27 cellular contexts compared by ENCODE assay signal in the genomic region with DNA sequence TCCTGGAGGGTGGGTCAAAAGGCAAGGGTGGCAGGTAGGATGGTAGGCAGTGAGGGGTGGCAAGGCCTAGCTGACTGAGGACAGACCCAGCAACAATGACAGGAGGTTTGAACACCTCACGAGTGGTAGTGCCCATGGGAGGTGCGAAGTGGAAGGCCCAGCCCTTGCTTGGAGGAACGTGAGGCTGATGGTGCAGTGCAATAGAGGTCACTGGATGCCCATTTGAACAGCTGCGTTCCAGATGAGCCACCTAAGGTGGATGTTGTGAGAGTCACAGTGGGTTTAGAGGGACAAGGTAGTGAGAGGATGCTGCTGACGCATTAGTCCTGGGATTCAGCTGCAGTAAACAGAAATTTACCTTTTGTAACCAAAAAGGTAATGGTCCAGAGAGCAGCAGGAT. TPM values are rescaled to one million over a fixed set of nuclear protein-coding genes. Genes with fewer than 3 reads are reported as not detected.
DNase-seq lines count a peak whose midpoint lies in the region; ATAC-seq, FAIRE-seq and TF ChIP-seq lines count a peak whose summit lies in the region.
"Had no signal": no experiment of that assay in that cellular context is flagged by ENCODE, and none has a peak within 500 bp of the region (broad histone marks: within the 10 kb centered on the region; RNA-seq: fewer than 3 reads in every experiment).

No MANE protein-coding gene starts in this region.

- H3K18ac ChIP-seq in IMR-90 (ENCODE audit: low read depth, low read length), result no peak overlapping the region

- H3K23ac ChIP-seq in IMR-90 (ENCODE audit: low read depth, low read length), result no peak overlapping the region

- H3K4me3 ChIP-seq in IMR-90 (ENCODE audit: insufficient read depth, low read depth, low read length) (no peak overlapping the region), bronchial epithelial cell (ENCODE audit: low read depth, low read length) (no peak overlapping the region)
- H3K4me3 ChIP-seq: A549; BLaER1 treated with 17β-estradiol and CSF1 and Interleukin-3, amounts not matched to agents 10 nM and 100 nM; HAP-1 had no signal

- H3K4me1 ChIP-seq in IMR-90 (ENCODE audit: control insufficient read depth, insufficient read depth, low read length), result no peaks in the 10 kb centered on the region
- H3K4me1 ChIP-seq: A549, BE2C, HAP-1 had no signal

- peak; percentile 45 for DNase-seq in activated CD8-positive, alpha-beta memory T cell treated with anti-CD3 and anti-CD28 coated beads, Interleukin-2, amount 50 U/mL, for 48 hours
- DNase-seq in activated CD8-positive, alpha-beta memory T cell treated with anti-CD3 and anti-CD28 coated beads, Interleukin-2, amount 50 U/mL, for 4 hours, result no peak
- DNase-seq in IMR-90 (no peak), bronchial epithelial cell (ENCODE audit: low read depth) (no peak), islet precursor cell (peak; percentile 17), WTC11 (ENCODE audit: low spot score) (no peak), MV-4-11 (lab: John Stamatoyannopoulos, UW) (no peak)
- DNase-seq: 8988T; ACHN; AML-193; BE2C; CD4-positive, alpha-beta T cell; CD8-positive, alpha-beta memory T cell; DMS 273 treated with DMSO at 0.1 percent for 48 hours; DMS79; EL; GDM1; GOT3; HFFc6 had no signal

- dilution Hi-C loops in IMR-90 (cut with HindIII; ENCODE audit: low sequenced_read_pairs, unreplicated experiment), result no loop called here

- no peak overlapping the region for H2BK15ac ChIP-seq in IMR-90 (ENCODE audit: low read depth, low read length)

- no peak overlapping the region for H2BK20ac ChIP-seq in IMR-90 (ENCODE audit: low read depth, low read length)

- FAIRE-seq in bronchial epithelial cell (lab: Jason Lieb, UNC), result peak; percentile 28
- FAIRE-seq: A549, D721Med, GM12891, GM18507, H54 had no signal

- H2BK5ac ChIP-seq in IMR-90 (ENCODE audit: low read depth, low read length, poor library complexity, severe bottlenecking), result no peak overlapping the region

- intact Hi-C loops in IMR-90 (cut with micrococcal nuclease), result no loop called here

- no peaks in the 10 kb centered on the region for H3K9me3 ChIP-seq in IMR-90 (ENCODE audit: control insufficient read depth, insufficient read depth, low read length)
- H3K9me3 ChIP-seq: A549; BE2C; BLaER1 treated with 17β-estradiol and CSF1 and Interleukin-3, amounts not matched to agents 10 nM and 100 nM; HAP-1 had no signal

- CTCF ChIA-PET in IMR-90 (lab: Yijun Ruan, JAX), result no interaction called here
- CTCF ChIA-PET in WTC11 (lab: Charles Lee), result no interaction called here

- no peak for TF ChIP-seq POLR2A in IMR-90 (IDR thresholded peaks at IDR 0.05; ENCODE audit: low read depth, low read length)

- H2AK5ac ChIP-seq in IMR-90 (ENCODE audit: low read depth, low read length), result no peak overlapping the region

- no peak overlapping the region for H4K91ac ChIP-seq in IMR-90 (ENCODE audit: insufficient read depth, low read depth, low read length)

- no peaks in the 10 kb centered on the region for H3K4me1 Mint-ChIP-seq in WTC11
- H3K4me1 Mint-ChIP-seq: CD8-positive, alpha-beta memory T cell had no signal

- H4K8ac ChIP-seq in IMR-90 (ENCODE audit: low read depth in 2 of 2, low read length in 2 of 2), result no peak overlapping the region

- POLR2A ChIA-PET in IMR-90 (lab: Charles Lee; ENCODE audit: unreplicated experiment) (no interaction called here), WTC11 (lab: Charles Lee) (no interaction called here)

- TF ChIP-seq RAD21 in IMR-90 (IDR thresholded peaks at IDR 0.05; ENCODE audit: low read length), result no peak

- no peak overlapping the region for H3K4me3 Mint-ChIP-seq in WTC11
- H3K4me3 Mint-ChIP-seq: CD14-positive monocyte; CD4-positive, alpha-beta T cell; CD8-positive, alpha-beta memory T cell; HFFc6 had no signal

- peaks cover 22% of the 10 kb centered on the region for H3K9me1 ChIP-seq in IMR-90 (ENCODE audit: insufficient read depth, low read length)

- no peak for TF ChIP-seq CTCF in IMR-90 (conservative IDR thresholded peaks at IDR 0.05; ENCODE audit: low read depth, low read length)
- TF ChIP-seq CTCF in bronchial epithelial cell (IDR thresholded peaks at IDR 0.05; ENCODE audit: insufficient read depth, low read length, severe bottlenecking), result no peak
- no peak for TF ChIP-seq CTCF in WTC11 (IDR thresholded peaks at IDR 0.05)

- no peaks in the 10 kb centered on the region for H3K27me3 Mint-ChIP-seq in WTC11 (ENCODE audit: low read depth)
- H3K27me3 Mint-ChIP-seq: CD4-positive, alpha-beta T cell; CD8-positive, alpha-beta memory T cell had no signal

- no peak overlapping the region for H3K9ac ChIP-seq in IMR-90 (ENCODE audit: low read depth, low read length)
- H3K9ac ChIP-seq: BLaER1 treated with 17β-estradiol and CSF1 and Interleukin-3, amounts not matched to agents 10 nM and 100 nM had no signal

- no peak overlapping the region for H4K5ac ChIP-seq in IMR-90 (ENCODE audit: low read depth, low read length)

- no peak overlapping the region for H3K14ac ChIP-seq in IMR-90 (replicated peaks; ENCODE audit: low read depth, low read length)

- no peak overlapping the region for H3K4ac ChIP-seq in IMR-90 (ENCODE audit: low read depth, low read length)

- no CpG with 5 or more reads among the region's 5 CpGs for WGBS in IMR-90 (ENCODE audit: extremely low coverage in 2 of 2, insufficient read length in 1 of 2), 2 experiments

- peaks cover 44% of the 10 kb centered on the region for H3K36me3 ChIP-seq in IMR-90 (ENCODE audit: control insufficient read depth, insufficient read depth, low read length)
- peaks cover 12% of the 10 kb centered on the region for H3K36me3 ChIP-seq in bronchial epithelial cell (ENCODE audit: control insufficient read depth, insufficient read depth, low read length)
- H3K36me3 ChIP-seq: BE2C had no signal

- H2AFZ ChIP-seq in IMR-90 (replicated peaks; ENCODE audit: low read length, poor library complexity), result peak overlapping the region; percentile 15

- no peaks in the 10 kb centered on the region for H3K9me3 Mint-ChIP-seq in WTC11
- H3K9me3 Mint-ChIP-seq: CD4-positive, alpha-beta T cell; CD8-positive, alpha-beta memory T cell; HFFc6 had no signal

- no peak overlapping the region for H2BK120ac ChIP-seq in IMR-90 (ENCODE audit: low read depth, low read length)

- peaks cover 22% of the 10 kb centered on the region; the same call in 1 of the 2 replicates for H4K20me1 ChIP-seq in IMR-90 (ENCODE audit: insufficient read depth, low read length)

- no peak overlapping the region for H3K56ac ChIP-seq in IMR-90 (ENCODE audit: extremely low read depth, insufficient read depth, low read length)

- no peak overlapping the region for H3K4me2 ChIP-seq in IMR-90 (ENCODE audit: low read depth, low read length)
- H3K4me2 ChIP-seq: A549; BLaER1 treated with 17β-estradiol and CSF1 and Interleukin-3, amounts not matched to agents 10 nM and 100 nM had no signal

- H2AK9ac ChIP-seq in IMR-90 (replicated peaks; ENCODE audit: low read depth, low read length, poor library complexity), result peak overlapping the region; percentile 19

- in situ Hi-C loops in IMR-90 (cut with MboI; ENCODE audit: low sequenced_read_pairs), result no loop called here

- H3K79me1 ChIP-seq in IMR-90 (ENCODE audit: low read depth in 1 of 2, low read length in 2 of 2), result no peaks in the 10 kb centered on the region

- no peak overlapping the region for H3K27ac Mint-ChIP-seq in WTC11
- H3K27ac Mint-ChIP-seq: CD4-positive, alpha-beta T cell; HFFc6 had no signal

- no TSS peak for BruUV-seq in IMR-90 (replicated peaks; lab: Mats Ljungman, UMichigan)

- ATAC-seq in IMR-90 (ENCODE audit: low read depth) (no peak), WTC11 (no peak)
- ATAC-seq: A549 had no signal

- peaks cover 51% of the 10 kb centered on the region for H3K36me3 Mint-ChIP-seq in WTC11

- H3K27me3 ChIP-seq in IMR-90 (ENCODE audit: control insufficient read depth, insufficient read depth, low read length) (no peaks in the 10 kb centered on the region), bronchial epithelial cell (ENCODE audit: control insufficient read depth, insufficient read depth, low read length) (no peaks in the 10 kb centered on the region)
- H3K27me3 ChIP-seq: BE2C; BLaER1 treated with 17β-estradiol and CSF1 and Interleukin-3, amounts not matched to agents 10 nM and 100 nM had no signal

- H3K27ac ChIP-seq in IMR-90 (ENCODE audit: insufficient read depth, low read length), result no peak overlapping the region
- H3K27ac ChIP-seq: A549; BLaER1 treated with 17β-estradiol and CSF1 and Interleukin-3, amounts not matched to agents 10 nM and 100 nM had no signal

TF ChIP-seq in IMR-90, 13 proteins besides CTCF, POLR2A, EP300 and RAD21 (continues in another document):
- TF ChIP-seq NFE2L2 (IDR thresholded peaks at IDR 0.05; ENCODE audit: low read depth, low read length), result no peak
- no peak for TF ChIP-seq RFX5 (IDR thresholded peaks at IDR 0.05; ENCODE audit: low read depth, low read length)
- TF ChIP-seq MXI1 (IDR thresholded peaks at IDR 0.05; ENCODE audit: borderline replicate concordance, low read depth, low read length), result no peak

TF ChIP-seq in WTC11, 78 proteins besides CTCF, POLR2A, EP300 and RAD21 (continues in another document):
- no peak for TF ChIP-seq ZNF219 (CRISPR knock-in tag; IDR thresholded peaks at IDR 0.05; ENCODE audit: borderline replicate concordance)
- no peak for TF ChIP-seq ZNF423 (CRISPR knock-in tag; IDR thresholded peaks at IDR 0.05)
- no peak for TF ChIP-seq FOXP1 (CRISPR knock-in tag; IDR thresholded peaks at IDR 0.05; ENCODE audit: borderline replicate concordance)

RNA-seq across cellular contexts. Expression of gene TMEM74B, which starts 15.6 kb away (rescaled TPM):
- total RNA-seq in IMR-90 (2012; rRNA removed) (not detected in 2 replicates), bronchial epithelial cell (0.38 TPM in 1 of 2 replicates, not detected in the other), WTC11 (2021) (7.3 to 10.9 TPM (median 8.4 TPM) in 3 replicates)
- 0.03 TPM in 1 of 2 replicates, not detected in the other for polyA plus RNA-seq in IMR-90 (2012; rRNA removed)
- polyA plus RNA-seq in IMR-90 (2012; cell fraction: cytosol; rRNA removed), result not detected in 2 replicates
- polyA plus RNA-seq in IMR-90 (2012; cell fraction: nucleus; rRNA removed; ENCODE audit: low replicate concordance), result 0.32 and 0.50 TPM in 2 replicates
- total RNA-seq: HFFc6 had no signal
- polyA plus RNA-seq: CD14-positive monocyte; CD8-positive, alpha-beta memory T cell had no signal

RNA-seq across cellular contexts. Expression of gene C20orf202, which starts 34.0 kb away (rescaled TPM):
- total RNA-seq in IMR-90 (2012; rRNA removed) (not detected in 2 replicates), bronchial epithelial cell (not detected in 2 replicates), WTC11 (2021) (0.11 to 0.22 TPM in 2 of 3 replicates, not detected in the other)
- polyA plus RNA-seq in IMR-90 (2012; rRNA removed), result not detected in 2 replicates
- polyA plus RNA-seq in IMR-90 (2012; cell fraction: cytosol; rRNA removed), result not detected in 2 replicates
- polyA plus RNA-seq in IMR-90 (2012; cell fraction: nucleus; rRNA removed; ENCODE audit: low replicate concordance), result not detected in 2 replicates
- total RNA-seq: CD4-positive, alpha-beta T cell; CD8-positive, alpha-beta memory T cell; HFFc6 had no signal
- polyA plus RNA-seq: CD14-positive monocyte; CD8-positive, alpha-beta memory T cell had no signal

RNA-seq across cellular contexts. Expression of gene PSMF1, which starts 50.8 kb away (rescaled TPM):
- total RNA-seq in IMR-90 (2012; rRNA removed) (93.6 and 120 TPM in 2 replicates), bronchial epithelial cell (20.3 and 20.7 TPM in 2 replicates), WTC11 (2021) (97.3 to 113 TPM (median 107 TPM) in 3 replicates)
- 89.4 and 109 TPM in 2 replicates for polyA plus RNA-seq in IMR-90 (2012; rRNA removed)
- 70.0 and 1,836 TPM in 2 replicates for polyA plus RNA-seq in IMR-90 (2012; cell fraction: cytosol; rRNA removed)
- polyA plus RNA-seq in IMR-90 (2012; cell fraction: nucleus; rRNA removed; ENCODE audit: low replicate concordance), result 106 and 537 TPM in 2 replicates

RNA-seq across cellular contexts. Expression of gene RAD21L1, which starts 56.6 kb away (rescaled TPM):
- total RNA-seq in IMR-90 (2012; rRNA removed), result under 0.01 TPM in 1 of 2 replicates, not detected in the other
- not detected in 2 replicates for polyA plus RNA-seq in IMR-90 (2012; rRNA removed)
- polyA plus RNA-seq in IMR-90 (2012; cell fraction: cytosol; rRNA removed), result not detected in 2 replicates
- 0.03 TPM in 1 of 2 replicates, not detected in the other for polyA plus RNA-seq in IMR-90 (2012; cell fraction: nucleus; rRNA removed; ENCODE audit: low replicate concordance)
- under 0.01 TPM in 1 of 2 replicates, not detected in the other for total RNA-seq in bronchial epithelial cell
- 0.62 to 0.77 TPM (median 0.73 TPM) in 3 replicates for total RNA-seq in WTC11 (2021)
- total RNA-seq: CD8-positive, alpha-beta memory T cell had no signal
- polyA plus RNA-seq: A549; CD14-positive monocyte; CD8-positive, alpha-beta memory T cell had no signal

Comparison
In these comparisons a context has a peak if more than half of its experiments do, and no peak if none do; other contexts are left out.
1. DNase-seq: peak in activated CD8-positive, alpha-beta memory T cell treated with anti-CD3 and anti-CD28 coated beads, Interleukin-2, amount 50 U/mL, for 48 hours (single experiment) and islet precursor cell (single experiment); none in activated CD8-positive, alpha-beta memory T cell treated with anti-CD3 and anti-CD28 coated beads, Interleukin-2, amount 50 U/mL, for 4 hours (single experiment), IMR-90 (single experiment), bronchial epithelial cell (single experiment), WTC11 (single experiment) and MV-4-11 (single experiment).